In the genomic region with DNA sequence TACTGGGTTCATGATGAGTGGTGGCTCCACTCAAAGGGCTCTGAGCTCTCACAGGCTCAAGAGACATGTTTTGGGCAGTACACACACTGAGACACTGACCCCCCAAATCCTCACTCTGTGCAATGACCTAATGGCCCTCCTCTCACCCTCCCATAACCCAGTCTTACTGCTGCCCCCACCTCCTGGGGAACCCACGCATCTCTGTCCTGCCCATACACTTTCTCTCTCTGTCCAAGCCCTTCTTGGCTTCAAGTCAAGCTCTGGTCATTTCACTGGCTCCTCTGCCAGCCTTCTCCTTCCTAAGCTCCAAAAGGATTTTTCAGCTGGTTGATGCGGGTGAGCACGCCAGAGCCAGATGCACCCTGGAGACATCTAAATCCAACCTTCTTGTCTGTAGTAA, we compare ENCODE assay signal across 22 cellular contexts.
"Had no signal": no experiment of that assay in that cellular context is flagged by ENCODE, and none has a peak within 500 bp of the region (broad histone marks: within the 10 kb centered on the region; RNA-seq: fewer than 3 reads in every experiment).

No MANE protein-coding gene starts in this region.

- H3K27me3 ChIP-seq: ovary, testis, thyroid gland, transverse colon, upper lobe of left lung had no signal

- H3K9me3 ChIP-seq: lower lobe of right lung, ovary, testis, thyroid gland, transverse colon had no signal

- H3K36me3 ChIP-seq: lower lobe of right lung, ovary, stomach, thyroid gland, transverse colon, upper lobe of left lung had no signal

- DNase-seq: hypothalamus; immature natural killer cell; lower lobe of right lung; mammary epithelial cell; mesenchymal stem cell; nucleus accumbens; ovary; right cardiac atrium; stimulated activated CD4-positive, alpha-beta T cell treated with anti-CD3 and anti-CD28 coated beads, Interleukin-12 subunit alpha, Interleukin-12 subunit beta, amount 100 ng/mL, for 4 hours; stimulated activated CD4-positive, alpha-beta T cell treated with anti-CD3 and anti-CD28 coated beads, Interleukin-15, amount 100 ng/mL, for 24 hours; stimulated activated CD4-positive, alpha-beta T cell treated with anti-CD3 and anti-CD28 coated beads, Interleukin-2, amount 100 ng/mL, for 24 hours; stimulated activated CD4-positive, alpha-beta T cell treated with anti-CD3 and anti-CD28 coated beads, Interleukin-4, amount 100 ng/mL, for 1 hour; stimulated activated naive B cell treated with anti-CD40 and anti-IgM and Interleukin-4, amounts not matched to agents 10 μg/mL and 1 μg/mL and 100 μg/mL, for 72 hours; stimulated activated naive CD8-positive, alpha-beta T cell treated with anti-CD3 and anti-CD28 coated beads, Interleukin-15, Interleukin-2, amounts not matched to agents 100 U/mL and 50 U/mL, for 24 hours; stomach; testis; thyroid gland; transverse colon; upper lobe of left lung had no signal

- H3K4me1 ChIP-seq: lower lobe of right lung, stomach, testis, thyroid gland, transverse colon, upper lobe of left lung had no signal

- ATAC-seq: lower lobe of right lung; naive thymus-derived CD8-positive, alpha-beta T cell; sciatic nerve; stimulated activated naive B cell treated with anti-CD40 and anti-IgM and Interleukin-4, amounts not matched to agents 10 μg/mL and 1 μg/mL and 100 μg/mL, for 72 hours; stimulated activated naive CD8-positive, alpha-beta T cell treated with anti-CD3 and anti-CD28 coated beads, Interleukin-15, Interleukin-2, amounts not matched to agents 100 U/mL and 50 U/mL, for 24 hours had no signal

- H3K27ac ChIP-seq: lower lobe of right lung, ovary, skin epidermis, stomach, testis, thyroid gland, transverse colon, upper lobe of left lung had no signal

- H3K4me3 ChIP-seq: lower lobe of right lung, ovary, skin epidermis, stomach, testis, thyroid gland, transverse colon, upper lobe of left lung had no signal
